26 cellular contexts compared by ENCODE assay signal in the genomic region with DNA sequence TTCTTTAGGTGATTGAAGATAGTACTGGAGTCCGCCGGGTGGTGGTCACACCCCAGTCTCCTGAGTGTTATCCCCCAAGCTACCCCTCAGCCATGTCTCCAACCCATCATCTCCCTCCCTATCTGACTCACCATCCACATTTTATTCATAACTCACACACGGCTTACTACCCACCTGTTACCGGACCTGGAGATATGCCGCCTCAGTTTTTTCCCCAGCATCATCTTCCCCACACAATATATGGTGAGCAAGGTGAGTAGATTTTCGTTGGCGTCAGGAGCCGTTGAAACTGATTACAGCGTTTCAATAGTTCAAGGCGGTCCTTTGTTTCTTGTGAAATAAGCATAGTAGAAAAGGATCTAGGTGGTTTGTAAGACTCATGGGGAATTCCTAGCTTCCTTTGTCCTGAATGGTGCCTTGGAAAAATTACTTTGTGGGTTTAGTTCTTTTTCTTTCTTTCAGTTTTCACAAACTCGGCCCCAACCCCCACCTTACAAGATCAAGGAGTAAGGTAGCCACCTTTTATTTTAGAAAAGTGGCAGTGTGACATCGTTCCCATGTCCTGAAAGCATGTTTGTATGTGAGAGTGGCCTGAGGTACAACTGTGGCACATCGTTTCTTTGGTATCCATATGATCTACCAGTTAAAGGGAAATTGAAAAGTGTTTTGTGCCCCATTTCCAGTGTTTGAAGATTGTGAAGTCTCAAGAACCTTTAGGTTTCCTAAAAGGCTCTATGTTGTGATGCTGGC.
DNase-seq lines count a peak whose midpoint lies in the region; ATAC-seq and TF ChIP-seq lines count a peak whose summit lies in the region.
"Had no signal": no experiment of that assay in that cellular context is flagged by ENCODE, and none has a peak within 500 bp of the region (broad histone marks: within the 10 kb centered on the region; RNA-seq: fewer than 3 reads in every experiment).

No MANE protein-coding gene starts in this region.

- H3K4me3 Mint-ChIP-seq in MCF 10A (ENCODE audit: unreplicated experiment) = no peak overlapping the region
- no peak overlapping the region for H3K4me3 Mint-ChIP-seq in activated T-helper 2 cell treated with anti-CD3 and anti-CD28 coated beads, Interferon-gamma antibody, Interleukin-2, Interleukin-4, amounts not matched to agents 10 μg/mL and 5 μg/mL and 100 μg/mL, durations not matched to agents 14 hours and 24 hours and 36 hours (ENCODE audit: low read depth)
- H3K4me3 Mint-ChIP-seq: activated CD4-positive, alpha-beta T cell treated with anti-CD3 and anti-CD28 coated beads, Interleukin-2, amount 10 ng/mL, durations not matched to agents 7 days and 5 days; brain; nephron; T-helper 17 cell had no signal

- H3K9me3 Mint-ChIP-seq in MCF 10A (ENCODE audit: unreplicated experiment) = peaks cover 11% of the 10 kb centered on the region
- H3K9me3 Mint-ChIP-seq in activated T-helper 2 cell treated with anti-CD3 and anti-CD28 coated beads, Interferon-gamma antibody, Interleukin-2, Interleukin-4, amounts not matched to agents 10 μg/mL and 5 μg/mL and 100 μg/mL, durations not matched to agents 14 hours and 24 hours and 36 hours = peaks cover 16% of the 10 kb centered on the region

- H3K27me3 Mint-ChIP-seq in MCF 10A (ENCODE audit: insufficient read depth, unreplicated experiment) = no peaks in the 10 kb centered on the region
- no peaks in the 10 kb centered on the region for H3K27me3 Mint-ChIP-seq in activated T-helper 2 cell treated with anti-CD3 and anti-CD28 coated beads, Interferon-gamma antibody, Interleukin-2, Interleukin-4, amounts not matched to agents 10 μg/mL and 5 μg/mL and 100 μg/mL, durations not matched to agents 14 hours and 24 hours and 36 hours (ENCODE audit: low read depth)
- H3K27me3 Mint-ChIP-seq: activated CD4-positive, alpha-beta T cell treated with anti-CD3 and anti-CD28 coated beads, Interleukin-2, amount 10 ng/mL, durations not matched to agents 7 days and 5 days; brain; T-helper 17 cell had no signal

- intact Hi-C loops in MCF 10A (cut with micrococcal nuclease) (loop anchor here (2.0 kb wide), 1 partner anchor 207 kb away; no protein-coding TSS in a partner anchor), breast epithelium (cut with DNase I; ENCODE audit: low total_unique reads) (no loop called here), cardiac septum (cut with DNase I) (no loop called here)
- intact Hi-C loops in activated T-helper 2 cell treated with anti-CD3 and anti-CD28 coated beads, Interferon-gamma antibody, Interleukin-2, Interleukin-4, amounts not matched to agents 10 μg/mL and 5 μg/mL and 100 μg/mL, durations not matched to agents 14 hours and 24 hours and 36 hours (cut with micrococcal nuclease) = no loop called here

- H3K4me1 ChIP-seq in breast epithelium (peaks cover 0 to 4% of the 10 kb centered on the region in 2 donors), iPS-20b (ENCODE audit: insufficient read depth, low read length) (peaks cover 9% of the 10 kb centered on the region), subcutaneous abdominal adipose tissue (ENCODE audit: control insufficient read depth in 5 of 5, insufficient read depth in 5 of 5, low read length in 5 of 5) (peaks cover 0 to 14% (median 7%) of the 10 kb centered on the region in 5 donors)
- H3K4me1 ChIP-seq: BE2C had no signal

- no peaks in the 10 kb centered on the region for H3K36me3 ChIP-seq in breast epithelium
- H3K36me3 ChIP-seq in iPS-20b (ENCODE audit: insufficient read depth, low read depth, low read length) = peaks cover 20% of the 10 kb centered on the region
- H3K36me3 ChIP-seq in subcutaneous abdominal adipose tissue (ENCODE audit: control insufficient read depth in 5 of 5, insufficient read depth in 5 of 5, low read length in 5 of 5) = peaks cover 4 to 21% (median 18%) of the 10 kb centered on the region in 5 donors
- H3K36me3 ChIP-seq: BE2C had no signal

- H3K27ac Mint-ChIP-seq in MCF 10A (ENCODE audit: low read depth, unreplicated experiment) = no peak overlapping the region
- H3K27ac Mint-ChIP-seq in activated T-helper 2 cell treated with anti-CD3 and anti-CD28 coated beads, Interferon-gamma antibody, Interleukin-2, Interleukin-4, amounts not matched to agents 10 μg/mL and 5 μg/mL and 100 μg/mL, durations not matched to agents 14 hours and 24 hours and 36 hours = peak overlapping the region; percentile 21
- H3K27ac Mint-ChIP-seq: activated CD4-positive, alpha-beta T cell treated with anti-CD3 and anti-CD28 coated beads, Interleukin-2, amount 10 ng/mL, durations not matched to agents 7 days and 5 days; T-helper 17 cell had no signal

- POLR2A ChIA-PET in MCF 10A (lab: Yijun Ruan, JAX) = interaction anchor here (0.7 kb wide), 2 partner anchors 109 to 589 kb away, joined by 3 to 4 read pairs; no protein-coding TSS in a partner anchor

- peaks cover 26% of the 10 kb centered on the region for H3K36me3 Mint-ChIP-seq in MCF 10A (ENCODE audit: insufficient read depth, unreplicated experiment)
- H3K36me3 Mint-ChIP-seq in activated T-helper 2 cell treated with anti-CD3 and anti-CD28 coated beads, Interferon-gamma antibody, Interleukin-2, Interleukin-4, amounts not matched to agents 10 μg/mL and 5 μg/mL and 100 μg/mL, durations not matched to agents 14 hours and 24 hours and 36 hours (ENCODE audit: low read depth) = peaks cover 29% of the 10 kb centered on the region

- H3K9ac ChIP-seq in iPS-20b (ENCODE audit: low read depth, low read length) (no peak overlapping the region; the same call in 1 of the 2 replicates), subcutaneous abdominal adipose tissue (ENCODE audit: low read length in 5 of 5) (no peak overlapping the region)

- no peak for TF ChIP-seq POLR2A in breast epithelium (IDR thresholded peaks at IDR 0.05)

- no peaks in the 10 kb centered on the region for H3K27me3 ChIP-seq in breast epithelium
- no peaks in the 10 kb centered on the region for H3K27me3 ChIP-seq in iPS-20b (ENCODE audit: insufficient read depth, low read length)
- H3K27me3 ChIP-seq in subcutaneous abdominal adipose tissue (ENCODE audit: control insufficient read depth in 5 of 5, insufficient read depth in 4 of 5, low read length in 5 of 5) = no peaks in the 10 kb centered on the region
- H3K27me3 ChIP-seq: BE2C, esophagus muscularis mucosa, sigmoid colon had no signal

- BruUV-seq in MCF 10A (replicated peaks; lab: Mats Ljungman, UMichigan) = no TSS peak

- peaks cover 0 to 3% of the 10 kb centered on the region in 2 donors for H3K9me3 ChIP-seq in breast epithelium
- peaks cover 10% of the 10 kb centered on the region for H3K9me3 ChIP-seq in iPS-20b (ENCODE audit: insufficient read depth, low read depth, low read length)
- no peaks in the 10 kb centered on the region for H3K9me3 ChIP-seq in subcutaneous abdominal adipose tissue (ENCODE audit: control insufficient read depth in 5 of 5, low read length in 5 of 5)
- H3K9me3 ChIP-seq: BE2C, esophagus muscularis mucosa, lower lobe of right lung, sigmoid colon had no signal

- TF ChIP-seq CTCF in MCF 10A (IDR thresholded peaks at IDR 0.05; ENCODE audit: unreplicated experiment) (no peak), breast epithelium (IDR thresholded peaks at IDR 0.05) (no peak)

- no peak overlapping the region for H3K4me3 ChIP-seq in breast epithelium
- H3K4me3 ChIP-seq in iPS-20b (ENCODE audit: low read length) = no peak overlapping the region
- H3K4me3 ChIP-seq in subcutaneous abdominal adipose tissue (ENCODE audit: low read depth in 1 of 5, low read length in 5 of 5) = no peak overlapping the region
- H3K4me3 ChIP-seq: esophagus muscularis mucosa, lower lobe of right lung, mucosa of descending colon, sigmoid colon, SK-N-MC had no signal

- ATAC-seq in HG02759 (IDR thresholded peaks at IDR 0.05; ENCODE audit: unreplicated experiment) = no peak
- ATAC-seq: lower lobe of right lung, mucosa of descending colon, T-helper 17 cell had no signal

- H3K4me1 Mint-ChIP-seq in MCF 10A (ENCODE audit: insufficient read depth, unreplicated experiment) = peaks cover 37% of the 10 kb centered on the region
- H3K4me1 Mint-ChIP-seq in activated T-helper 2 cell treated with anti-CD3 and anti-CD28 coated beads, Interferon-gamma antibody, Interleukin-2, Interleukin-4, amounts not matched to agents 10 μg/mL and 5 μg/mL and 100 μg/mL, durations not matched to agents 14 hours and 24 hours and 36 hours (ENCODE audit: low read depth) = peaks cover 11% of the 10 kb centered on the region
- H3K4me1 Mint-ChIP-seq: activated CD4-positive, alpha-beta T cell treated with anti-CD3 and anti-CD28 coated beads, Interleukin-2, amount 10 ng/mL, durations not matched to agents 7 days and 5 days had no signal

- H3K27ac ChIP-seq in breast epithelium (peak overlapping the region in 1 of 2 donors; percentile 50), iPS-20b (ENCODE audit: low read length) (peak overlapping the region; percentile 8), subcutaneous abdominal adipose tissue (ENCODE audit: low read depth, low read length) (peak overlapping the region; percentile 17)
- H3K27ac ChIP-seq: esophagus muscularis mucosa, lower lobe of right lung, RWPE1, sigmoid colon, SK-N-MC had no signal

- CTCF ChIA-PET in MCF 10A (lab: Yijun Ruan, JAX) = no interaction called here

- DNase-seq in MCF 10A (ENCODE audit: unreplicated experiment) = peak; percentile 49
- DNase-seq in breast epithelium (ENCODE audit: low spot score in 2 of 2) = no peak
- DNase-seq in activated T-helper 2 cell treated with anti-CD3 and anti-CD28 coated beads, Interferon-gamma antibody, Interleukin-2, Interleukin-4, amounts not matched to agents 10 μg/mL and 5 μg/mL and 100 μg/mL, durations not matched to agents 14 hours and 24 hours and 36 hours (ENCODE audit: low spot score) = no peak
- DNase-seq in cardiac septum (ENCODE audit: low spot score) = no peak
- DNase-seq in ureter (ENCODE audit: low spot score) = no peak
- DNase-seq: activated CD4-positive, alpha-beta T cell treated with anti-CD3 and anti-CD28 coated beads, Interleukin-2, amount 10 ng/mL, durations not matched to agents 7 days and 5 days; BE2C; DND-41; effector CD8-positive, alpha-beta T cell; H7; islet precursor cell; lower lobe of right lung; mucosa of descending colon; NCI-H1092; NCI-H187; sigmoid colon; substantia nigra; T-helper 17 cell had no signal
